In the genomic region with DNA sequence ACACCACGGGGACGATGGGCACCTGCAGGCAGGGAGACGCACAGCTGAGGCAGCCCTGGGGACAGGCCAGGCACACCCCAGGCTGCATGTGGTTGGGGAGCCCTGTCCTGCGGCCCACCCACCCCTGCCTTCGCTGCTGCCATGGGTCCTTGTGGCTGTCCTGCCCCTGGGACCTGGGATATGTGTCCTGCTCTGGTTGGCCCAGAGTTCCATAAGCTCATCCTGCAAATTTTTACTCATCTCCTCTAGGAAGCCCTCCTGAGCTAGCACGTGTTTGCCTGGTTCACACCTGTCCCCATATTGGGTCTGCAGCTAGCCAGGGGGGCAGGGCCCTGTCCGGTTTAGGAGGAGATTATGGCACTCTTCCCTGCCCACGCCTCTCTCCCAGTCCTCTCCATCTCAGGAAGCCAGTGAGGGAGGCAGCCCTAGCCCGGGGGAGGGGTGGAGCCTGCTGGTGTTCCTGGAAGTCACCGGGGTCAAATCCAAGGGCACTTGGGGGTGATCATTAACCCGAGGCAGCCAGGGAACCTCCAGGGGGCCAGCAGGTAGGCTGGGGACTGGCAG, we compare ENCODE assay signal across 1 cellular context.
TF ChIP-seq lines count a peak whose summit lies in the region.

No MANE protein-coding gene starts in this region.

TF ChIP-seq in HepG2, 621 proteins besides CTCF, POLR2A, EP300 and RAD21 (continued from another document):
- TF ChIP-seq, protein P1, sequence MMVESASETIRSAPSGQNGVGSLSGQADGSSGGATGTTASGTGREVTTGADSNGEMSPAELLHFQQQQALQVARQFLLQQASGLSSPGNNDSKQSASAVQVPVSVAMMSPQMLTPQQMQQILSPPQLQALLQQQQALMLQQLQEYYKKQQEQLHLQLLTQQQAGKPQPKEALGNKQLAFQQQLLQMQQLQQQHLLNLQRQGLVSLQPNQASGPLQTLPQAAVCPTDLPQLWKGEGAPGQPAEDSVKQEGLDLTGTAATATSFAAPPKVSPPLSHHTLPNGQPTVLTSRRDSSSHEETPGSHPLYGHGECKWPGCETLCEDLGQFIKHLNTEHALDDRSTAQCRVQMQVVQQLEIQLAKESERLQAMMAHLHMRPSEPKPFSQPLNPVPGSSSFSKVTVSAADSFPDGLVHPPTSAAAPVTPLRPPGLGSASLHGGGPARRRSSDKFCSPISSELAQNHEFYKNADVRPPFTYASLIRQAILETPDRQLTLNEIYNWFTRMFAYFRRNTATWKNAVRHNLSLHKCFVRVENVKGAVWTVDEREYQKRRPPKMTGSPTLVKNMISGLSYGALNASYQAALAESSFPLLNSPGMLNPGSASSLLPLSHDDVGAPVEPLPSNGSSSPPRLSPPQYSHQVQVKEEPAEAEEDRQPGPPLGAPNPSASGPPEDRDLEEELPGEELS (CRISPR knock-in tag; IDR thresholded peaks at IDR 0.05), result peak; percentile 40; the same call in 1 of the 2 replicates
- 0 out of 2 replicates have a peak, but pooled peaks have one; percentile 24 for TF ChIP-seq ZNF772 (CRISPR knock-in tag; IDR thresholded peaks at IDR 0.05)
- 0 out of 2 replicates have a peak, but pooled peaks have one; percentile 24 for TF ChIP-seq HNF4A (CRISPR knock-in tag; IDR thresholded peaks at IDR 0.05)
- peak; percentile 52; the same call in 1 of the 2 replicates for TF ChIP-seq ZNF331 (CRISPR knock-in tag; IDR thresholded peaks at IDR 0.05)
- no peak for TF ChIP-seq CAMTA2 (CRISPR knock-in tag; IDR thresholded peaks at IDR 0.05; ENCODE audit: borderline replicate concordance)
- no peak for TF ChIP-seq FOSL1 (CRISPR knock-in tag; IDR thresholded peaks at IDR 0.05; ENCODE audit: borderline replicate concordance)
- no peak for TF ChIP-seq YEATS2 (CRISPR knock-in tag; IDR thresholded peaks at IDR 0.05; ENCODE audit: borderline replicate concordance)
- no peak for TF ChIP-seq MYC (CRISPR knock-in tag; IDR thresholded peaks at IDR 0.05; ENCODE audit: borderline replicate concordance)
- no peak for TF ChIP-seq TGIF2 (CRISPR knock-in tag; IDR thresholded peaks at IDR 0.05)
- no peak for TF ChIP-seq FOXP1 (IDR thresholded peaks at IDR 0.05)
- TF ChIP-seq FOXP1 (CRISPR knock-in tag; IDR thresholded peaks at IDR 0.05), result no peak
- 0 out of 4 replicates have a peak, but pooled peaks of 1 of the 2 experiments have one; percentile 48 for TF ChIP-seq KLF16 (CRISPR knock-in tag; IDR thresholded peaks at IDR 0.05)
- no peak for TF ChIP-seq SOX6 (IDR thresholded peaks at IDR 0.05)
- peak; percentile 68 for TF ChIP-seq SOX6 (CRISPR knock-in tag; IDR thresholded peaks at IDR 0.05)
